3 cellular contexts compared by ENCODE assay signal in the genomic region with DNA sequence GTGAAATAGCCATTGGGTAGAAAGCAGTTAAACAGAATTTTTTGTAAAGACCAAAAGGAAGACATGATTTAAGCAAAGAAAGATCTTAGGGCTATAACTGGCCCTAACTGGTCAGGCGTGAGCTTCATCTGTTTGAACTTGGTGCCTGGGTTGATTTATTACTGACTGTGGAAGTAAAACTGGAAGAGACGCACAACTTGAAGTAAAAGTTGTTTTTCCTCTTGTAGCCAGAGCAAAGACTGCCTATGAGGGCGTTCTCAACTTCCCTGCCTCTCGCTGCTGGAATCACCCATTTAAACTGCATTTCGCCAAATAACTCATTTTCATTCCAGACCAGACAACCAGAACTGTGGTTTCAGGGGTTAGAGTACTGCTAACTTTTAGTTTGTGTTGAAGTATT.
TF ChIP-seq lines count a peak whose summit lies in the region.

No MANE protein-coding gene starts in this region.

TF ChIP-seq in GM12891, 5 proteins besides CTCF, POLR2A, EP300 and RAD21:
- TF ChIP-seq SPI1 (IDR thresholded peaks at IDR 0.05; ENCODE audit: low read depth, low read length): no peak
- no peak for TF ChIP-seq POU2F2 (IDR thresholded peaks at IDR 0.05; ENCODE audit: low read depth, low read length)
- TF ChIP-seq PAX5 (IDR thresholded peaks at IDR 0.05; ENCODE audit: insufficient read depth, low read length, severe bottlenecking): no peak
- no peak for TF ChIP-seq POLR2AphosphoS5 (IDR thresholded peaks at IDR 0.05; ENCODE audit: low read depth, low read length)
- TF ChIP-seq TAF1 (IDR thresholded peaks at IDR 0.05; ENCODE audit: low read depth, low read length): no peak

TF ChIP-seq in GM23338, 12 proteins besides CTCF, POLR2A, EP300 and RAD21 (continued from another document):
- TF ChIP-seq STAT1 (IDR thresholded peaks at IDR 0.05; ENCODE audit: unreplicated experiment) (no peak), JUNB (IDR thresholded peaks at IDR 0.05; ENCODE audit: unreplicated experiment) (no peak), EZH2 (IDR thresholded peaks at IDR 0.05; ENCODE audit: low read depth, unreplicated experiment) (no peak)
- TF ChIP-seq, protein P1, sequence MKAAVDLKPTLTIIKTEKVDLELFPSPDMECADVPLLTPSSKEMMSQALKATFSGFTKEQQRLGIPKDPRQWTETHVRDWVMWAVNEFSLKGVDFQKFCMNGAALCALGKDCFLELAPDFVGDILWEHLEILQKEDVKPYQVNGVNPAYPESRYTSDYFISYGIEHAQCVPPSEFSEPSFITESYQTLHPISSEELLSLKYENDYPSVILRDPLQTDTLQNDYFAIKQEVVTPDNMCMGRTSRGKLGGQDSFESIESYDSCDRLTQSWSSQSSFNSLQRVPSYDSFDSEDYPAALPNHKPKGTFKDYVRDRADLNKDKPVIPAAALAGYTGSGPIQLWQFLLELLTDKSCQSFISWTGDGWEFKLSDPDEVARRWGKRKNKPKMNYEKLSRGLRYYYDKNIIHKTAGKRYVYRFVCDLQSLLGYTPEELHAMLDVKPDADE (IDR thresholded peaks at IDR 0.05): no peak

TF ChIP-seq in K562, 482 proteins besides CTCF, POLR2A, EP300 and RAD21:
- no peak for TF ChIP-seq SIN3A (IDR thresholded peaks at IDR 0.05; ENCODE audit: borderline replicate concordance in 2 of 2, control insufficient read depth in 1 of 2, low read depth in 2 of 2, low read length in 2 of 2)
- peak; percentile 43 for TF ChIP-seq MEIS2 (IDR thresholded peaks at IDR 0.05; ENCODE audit: partially characterized antibody)
- TF ChIP-seq PKNOX1 (IDR thresholded peaks at IDR 0.05): 0 out of 2 replicates have a peak, but pooled peaks have one; percentile 8
